In genomic region chr6:88908598-88909548, GRCh38 we compare ENCODE assay signal across 1 cellular context.
TF ChIP-seq lines count a peak whose summit lies in the region.

No MANE protein-coding gene starts in this region.

TF ChIP-seq in H1, 55 proteins besides CTCF, POLR2A, EP300 and RAD21 (continued from another document):
- TF ChIP-seq MAX (IDR thresholded peaks at IDR 0.05) (no peak), JUND (IDR thresholded peaks at IDR 0.05; ENCODE audit: low read length) (no peak), GTF2F1 (IDR thresholded peaks at IDR 0.05; ENCODE audit: borderline replicate concordance, low read depth, low read length) (no peak)
